11 cellular contexts compared by ENCODE assay signal in genomic region chr2:182668671-182669070, GRCh38. TPM values are rescaled to one million over a fixed set of nuclear protein-coding genes. Genes with fewer than 3 reads are reported as not detected.
DNase-seq lines count a peak whose midpoint lies in the region; ATAC-seq, FAIRE-seq and TF ChIP-seq lines count a peak whose summit lies in the region.
"Had no signal": no experiment of that assay in that cellular context is flagged by ENCODE, and none has a peak within 500 bp of the region (broad histone marks: within the 10 kb centered on the region; RNA-seq: fewer than 3 reads in every experiment).

No MANE protein-coding gene starts in this region.

- WGBS in GM23248 (ENCODE audit: low coverage in 1 of 2, low lambda C conversion rate in 2 of 2, missing lambda C conversion rate in 2 of 2), 2 experiments: 54 to 63% methylated on average over 6 of the region's 6 CpGs

- FAIRE-seq in astrocyte (lab: Jason Lieb, UNC): no peak

- peaks cover 7% of the 10 kb centered on the region for H3K4me1 Mint-ChIP-seq in astrocyte (ENCODE audit: low read depth, unreplicated experiment)
- H3K4me1 Mint-ChIP-seq in neural progenitor cell: peaks cover 3% of the 10 kb centered on the region

- no peaks in the 10 kb centered on the region for H3K27me3 Mint-ChIP-seq in astrocyte (ENCODE audit: low read depth, unreplicated experiment)
- H3K27me3 Mint-ChIP-seq in neural progenitor cell (ENCODE audit: insufficient read depth, low read depth): peaks cover 5% of the 10 kb centered on the region

- H3K36me3 Mint-ChIP-seq in astrocyte (ENCODE audit: low read depth, unreplicated experiment): no peaks in the 10 kb centered on the region
- no peaks in the 10 kb centered on the region for H3K36me3 Mint-ChIP-seq in neural progenitor cell

- H2AFZ ChIP-seq in GM23248 (no peak overlapping the region), astrocyte (ENCODE audit: low read depth, low read length) (no peak overlapping the region), neural progenitor cell (replicated peaks) (peak overlapping the region; percentile 65)

- H3K9me3 ChIP-seq in GM23248 (ENCODE audit: low read depth) (no peaks in the 10 kb centered on the region), astrocyte (ENCODE audit: insufficient read depth, low read depth, low read length) (no peaks in the 10 kb centered on the region), neural progenitor cell (ENCODE audit: low read depth) (no peaks in the 10 kb centered on the region)
- H3K9me3 ChIP-seq: right atrium auricular region had no signal

- TF ChIP-seq CTCF in astrocyte (IDR thresholded peaks at IDR 0.05; ENCODE audit: insufficient read depth, low read depth, low read length) (no peak), neural progenitor cell (IDR thresholded peaks at IDR 0.05) (no peak)

- H3K9me3 Mint-ChIP-seq in astrocyte (ENCODE audit: unreplicated experiment) (no peaks in the 10 kb centered on the region), neural progenitor cell (peaks cover 2% of the 10 kb centered on the region)
- H3K9me3 Mint-ChIP-seq: activated T-helper 2 cell treated with anti-CD3 and anti-CD28 coated beads, Interferon-gamma antibody, Interleukin-2, Interleukin-4, amounts not matched to agents 10 μg/mL and 5 μg/mL and 100 μg/mL, durations not matched to agents 14 hours and 24 hours and 36 hours had no signal

- H3K4me1 ChIP-seq in GM23248 (ENCODE audit: insufficient read depth) (peaks cover 9% of the 10 kb centered on the region; the same call in 1 of the 2 replicates), astrocyte (ENCODE audit: insufficient read depth, low read length) (peaks cover 11% of the 10 kb centered on the region), neural progenitor cell (peaks cover 5% of the 10 kb centered on the region)
- H3K4me1 ChIP-seq: right atrium auricular region had no signal

- H4K20me1 ChIP-seq in GM23248 (ENCODE audit: insufficient read depth) (no peaks in the 10 kb centered on the region), astrocyte (ENCODE audit: insufficient read depth, low read length) (no peaks in the 10 kb centered on the region), neural progenitor cell (ENCODE audit: low read depth) (no peaks in the 10 kb centered on the region)

- H3K27ac ChIP-seq in GM23248 (no peak overlapping the region), astrocyte (ENCODE audit: low read depth, low read length) (no peak overlapping the region), neural progenitor cell (no peak overlapping the region)
- H3K27ac ChIP-seq: right atrium auricular region had no signal

- no peak overlapping the region for H3K9ac ChIP-seq in GM23248
- H3K9ac ChIP-seq in astrocyte (ENCODE audit: low read length): no peak overlapping the region
- no peak overlapping the region for H3K9ac ChIP-seq in neural progenitor cell

- no peak overlapping the region for H3K4me3 Mint-ChIP-seq in astrocyte (ENCODE audit: unreplicated experiment)
- no peak overlapping the region for H3K4me3 Mint-ChIP-seq in neural progenitor cell

- no peaks in the 10 kb centered on the region for H3K79me2 ChIP-seq in GM23248 (ENCODE audit: insufficient read depth)
- H3K79me2 ChIP-seq in astrocyte (ENCODE audit: insufficient read depth, low read length): no peaks in the 10 kb centered on the region
- no peaks in the 10 kb centered on the region for H3K79me2 ChIP-seq in neural progenitor cell (ENCODE audit: low read depth)

- H3K27me3 ChIP-seq in GM23248 (replicated peaks; ENCODE audit: insufficient read depth) (no peaks in the 10 kb centered on the region), astrocyte (ENCODE audit: insufficient read depth, low read length) (no peaks in the 10 kb centered on the region), neural progenitor cell (no peaks in the 10 kb centered on the region)
- H3K27me3 ChIP-seq: right atrium auricular region had no signal

- H3K4me2 ChIP-seq in GM23248 (ENCODE audit: unreplicated experiment): no peak overlapping the region
- no peak overlapping the region for H3K4me2 ChIP-seq in astrocyte (ENCODE audit: low read length)
- no peak overlapping the region for H3K4me2 ChIP-seq in neural progenitor cell

- H3K9me2 ChIP-seq in GM23248 (ENCODE audit: insufficient read depth): no peaks in the 10 kb centered on the region

- in situ Hi-C loops in GM23248 (cut with MboI): loop anchor here (25.0 kb wide), 2 partner anchors 731 to 906 kb away; no protein-coding TSS in a partner anchor

- H3K4me3 ChIP-seq in GM23248: no peak overlapping the region
- no peak overlapping the region for H3K4me3 ChIP-seq in astrocyte (ENCODE audit: insufficient read depth, low read depth, low read length)
- no peak overlapping the region for H3K4me3 ChIP-seq in neural progenitor cell
- H3K4me3 ChIP-seq: right atrium auricular region had no signal

- H3K36me3 ChIP-seq in GM23248 (ENCODE audit: low read depth) (no peaks in the 10 kb centered on the region), astrocyte (ENCODE audit: insufficient read depth, low read length) (no peaks in the 10 kb centered on the region), neural progenitor cell (no peaks in the 10 kb centered on the region)
- H3K36me3 ChIP-seq: right atrium auricular region had no signal

- H3K27ac Mint-ChIP-seq in astrocyte (ENCODE audit: unreplicated experiment) (no peak overlapping the region), neural progenitor cell (no peak overlapping the region)
- H3K27ac Mint-ChIP-seq: activated T-helper 2 cell treated with anti-CD3 and anti-CD28 coated beads, Interferon-gamma antibody, Interleukin-2, Interleukin-4, amounts not matched to agents 10 μg/mL and 5 μg/mL and 100 μg/mL, durations not matched to agents 14 hours and 24 hours and 36 hours had no signal

- DNase-seq in GM23248 (peak; percentile 3), NCI-H2107 (lab: John Stamatoyannopoulos, UW) (peak; percentile 66), astrocyte (ENCODE audit: low read depth) (peak; percentile 87), neural progenitor cell (ENCODE audit: low spot score) (no peak), hypothalamus (lab: John Stamatoyannopoulos, UW) (no peak)
- DNase-seq in activated CD4-positive, alpha-beta T cell treated with anti-CD3 and anti-CD28 coated beads, Interleukin-2, amount 50 U/mL, for 4 hours: no peak
- DNase-seq: T-helper 9 cell had no signal

- ATAC-seq in HG03521 (IDR thresholded peaks at IDR 0.05; ENCODE audit: unreplicated experiment) (no peak), HG03139 (IDR thresholded peaks at IDR 0.05; ENCODE audit: unreplicated experiment) (no peak)

- H3F3A ChIP-seq in GM23248 (ENCODE audit: insufficient read depth) (no peaks in the 10 kb centered on the region), neural progenitor cell (ENCODE audit: low read depth) (no peaks in the 10 kb centered on the region)

RNA-seq across cellular contexts. Expression of gene DNAJC10, which starts 47.4 kb away (rescaled TPM):
- total RNA-seq in GM23248 (2014; rRNA removed; shearing (Covaris generic)): 94.5 and 96.0 TPM in 2 replicates
- polyA plus RNA-seq in GM23248 (2016; fragmentation: Nextera tagmentation; extraction: Ambion mirVana): 115 and 117 TPM in 2 replicates
- total RNA-seq in astrocyte: 166 and 169 TPM in 2 replicates
- total RNA-seq in neural progenitor cell (ENCODE audit: low replicate concordance): 90.6 and 174 TPM in 2 replicates

Comparison
In these comparisons a context has a peak if more than half of its experiments do, and no peak if none do; other contexts are left out.
1. DNase-seq: peak in GM23248 (single experiment), NCI-H2107 (single experiment) and astrocyte (single experiment); none in neural progenitor cell (single experiment), hypothalamus (0 of 51) and activated CD4-positive, alpha-beta T cell treated with anti-CD3 and anti-CD28 coated beads, Interleukin-2, amount 50 U/mL, for 4 hours (0 of 2).